In genomic region chr17:40490289-40490853, GRCh38 we compare ENCODE assay signal across 10 cellular contexts. TPM values are rescaled to one million over a fixed set of nuclear protein-coding genes. Genes with fewer than 3 reads are reported as not detected.
DNase-seq lines count a peak whose midpoint lies in the region; ATAC-seq, FAIRE-seq and TF ChIP-seq lines count a peak whose summit lies in the region.
"Had no signal": no experiment of that assay in that cellular context is flagged by ENCODE, and none has a peak within 500 bp of the region (broad histone marks: within the 10 kb centered on the region; RNA-seq: fewer than 3 reads in every experiment).

No MANE protein-coding gene starts in this region.

- TF ChIP-seq EP300 in K562 (IDR thresholded peaks at IDR 0.05; ENCODE audit: low read length) = no peak

- POLR2A ChIA-PET in K562 (lab: Yijun Ruan, JAX) = interaction anchor here (1.1 kb wide), 1 partner anchor 11 kb away, joined by 3 read pairs; no protein-coding TSS in a partner anchor
- POLR2A ChIA-PET in CD8-positive, alpha-beta T cell (lab: Charles Lee) = interaction anchor here (0.6 to 1.9 kb wide), 6 partner anchors 9 to 78 kb away, joined by 3 to 6 read pairs (median 3); no protein-coding TSS in a partner anchor

- no peaks in the 10 kb centered on the region for H3K36me3 ChIP-seq in K562 (ENCODE audit: control insufficient read depth, insufficient read depth, low read length)
- peaks cover 15 to 88% of the 10 kb centered on the region in 2 experiments for H3K36me3 ChIP-seq in keratinocyte (ENCODE audit: control insufficient read depth in 2 of 2, extremely low read depth in 1 of 2, insufficient read depth in 2 of 2, low read length in 2 of 2)
- H3K36me3 ChIP-seq in CD8-positive, alpha-beta T cell (ENCODE audit: insufficient read depth, low read length) = no peaks in the 10 kb centered on the region

- CTCF ChIA-PET in K562 (lab: Yijun Ruan, JAX; ENCODE audit: low intra/inter-chr PET ratio) = no interaction called here
- CTCF ChIA-PET in CD8-positive, alpha-beta T cell (lab: Charles Lee) = interaction anchor here (0.6 to 1.7 kb wide), 3 partner anchors 14 to 43 kb away, joined by 3 to 8 read pairs (median 5); no protein-coding TSS in a partner anchor

- no peaks in the 10 kb centered on the region for H3K9me3 Mint-ChIP-seq in CD8-positive, alpha-beta T cell
- H3K9me3 Mint-ChIP-seq: memory B cell had no signal

- in situ Hi-C loops in K562 (cut with MboI) = no loop called here

- no TSS peak for BruUV-seq in K562 (replicated peaks; lab: Mats Ljungman, UMichigan)

- peaks cover 37% of the 10 kb centered on the region for H3K4me1 Mint-ChIP-seq in CD8-positive, alpha-beta T cell (ENCODE audit: low read depth)

- no peaks in the 10 kb centered on the region for H3K27me3 Mint-ChIP-seq in CD8-positive, alpha-beta T cell (ENCODE audit: low read depth)
- H3K27me3 Mint-ChIP-seq: memory B cell had no signal

- H3K9me1 ChIP-seq in K562 (ENCODE audit: control insufficient read depth, insufficient read depth, low read length) (no peaks in the 10 kb centered on the region), keratinocyte (ENCODE audit: control insufficient read depth, extremely low read depth, insufficient read depth, low read length) (peaks cover 6% of the 10 kb centered on the region)

- no peak overlapping the region for H3K4me3 Mint-ChIP-seq in CD8-positive, alpha-beta T cell

- no peaks in the 10 kb centered on the region for H3K36me3 Mint-ChIP-seq in CD8-positive, alpha-beta T cell
- H3K36me3 Mint-ChIP-seq: memory B cell had no signal

- ATAC-seq in K562 = peak; percentile 77
- ATAC-seq in CD8-positive, alpha-beta T cell = no peak

- H3K4me1 ChIP-seq in K562 (replicated peaks in 1 of 2; ENCODE audit: control insufficient read depth in 2 of 2, insufficient read depth in 2 of 2, low read length in 2 of 2) (peaks cover 24 to 27% of the 10 kb centered on the region in 2 experiments), keratinocyte (ENCODE audit: control insufficient read depth, extremely low read depth, insufficient read depth, low read length) (peaks cover 95% of the 10 kb centered on the region)
- H3K4me1 ChIP-seq in CD8-positive, alpha-beta T cell (ENCODE audit: insufficient read depth, low read length) = peaks cover 30% of the 10 kb centered on the region

- no peak for TF ChIP-seq RAD21 in K562 (CRISPR knock-in tag; conservative IDR thresholded peaks at IDR 0.05 in 1 of 2, IDR thresholded peaks at IDR 0.05 in 1 of 2)

- DNase-seq in Daoy (ENCODE audit: low read depth) (peak; percentile 62), NCI-H2196 (lab: John Stamatoyannopoulos, UW; ENCODE audit: unreplicated experiment) (peak; percentile 46), K562 (ENCODE audit: extremely low read depth in 1 of 4, low spot score in 3 of 4) (peak in 2 of 4 experiments; percentile 32 to 34), keratinocyte (ENCODE audit: low read depth, low spot score) (peak; percentile 81), GDM1 (lab: John Stamatoyannopoulos, UW) (no peak), GM10266 (ENCODE audit: extremely low spot score) (no peak)
- DNase-seq in CD8-positive, alpha-beta T cell = no peak

- H3K9me3 ChIP-seq in K562 (replicated peaks; ENCODE audit: control insufficient read depth, insufficient read depth, low read depth, low read length) (no peaks in the 10 kb centered on the region), keratinocyte (ENCODE audit: control insufficient read depth, low read depth, low read length) (no peaks in the 10 kb centered on the region)
- H3K9me3 ChIP-seq in CD8-positive, alpha-beta T cell (ENCODE audit: low read length) = no peaks in the 10 kb centered on the region

- WGBS in K562 (ENCODE audit: insufficient coverage, low coverage, missing lambda C conversion rate) = 27% methylated on average over 5 of the region's 5 CpGs

- H3K4me3 ChIP-seq in K562 (no peak overlapping the region), keratinocyte (ENCODE audit: control insufficient read depth in 2 of 3, extremely low read depth in 1 of 3, insufficient read depth in 2 of 3, low read depth in 1 of 3, low read length in 3 of 3) (no peak overlapping the region)
- H3K4me3 ChIP-seq in CD8-positive, alpha-beta T cell (ENCODE audit: low read depth, low read length) = no peak overlapping the region

- FAIRE-seq in K562 (lab: Jason Lieb, UNC) (peak; percentile 11), keratinocyte (lab: Jason Lieb, UNC) (peak; percentile 79)

- TF ChIP-seq POLR2A in K562 (conservative IDR thresholded peaks at IDR 0.05) = no peak

- H2AFZ ChIP-seq in K562 (ENCODE audit: low read depth, low read length) = peak overlapping the region; percentile 5
- no peak overlapping the region for H2AFZ ChIP-seq in keratinocyte (ENCODE audit: control insufficient read depth, low read length)

- H3K27me3 ChIP-seq in K562 (ENCODE audit: control insufficient read depth in 2 of 2, insufficient read depth in 2 of 2, low read length in 2 of 2) (no peaks in the 10 kb centered on the region), keratinocyte (ENCODE audit: control insufficient read depth, extremely low read depth, insufficient read depth, low read length) (no peaks in the 10 kb centered on the region)
- no peaks in the 10 kb centered on the region for H3K27me3 ChIP-seq in CD8-positive, alpha-beta T cell (ENCODE audit: insufficient read depth, low read length)

- H3K27ac ChIP-seq in K562 (ENCODE audit: extremely low read depth, low read depth, low read length) = no peak overlapping the region
- peak overlapping the region; percentile 94 for H3K27ac ChIP-seq in keratinocyte (ENCODE audit: control insufficient read depth, insufficient read depth, low read length)
- peak overlapping the region; percentile 77 for H3K27ac ChIP-seq in temporal lobe (ENCODE audit: low read depth, low read length)
- H3K27ac ChIP-seq in CD8-positive, alpha-beta T cell (ENCODE audit: low read depth, low read length) = no peak overlapping the region
- H3K27ac ChIP-seq: KMS-11 had no signal

- H3K4me2 ChIP-seq in K562 (ENCODE audit: insufficient read depth, low read length) (no peak overlapping the region), keratinocyte (ENCODE audit: control insufficient read depth, extremely low read depth, insufficient read depth, low read depth, low read length) (no peak overlapping the region)
- H3K4me2 ChIP-seq: KMS-11 had no signal

- dilution Hi-C loops in keratinocyte (cut with MboI; ENCODE audit: extremely low pct_ligation_motif_present, low sequenced_read_pairs) = no loop called here

- no peaks in the 10 kb centered on the region for H4K20me1 ChIP-seq in K562 (replicated peaks; ENCODE audit: control insufficient read depth, insufficient read depth, low read length)
- H4K20me1 ChIP-seq in keratinocyte (ENCODE audit: control insufficient read depth, extremely low read depth, insufficient read depth, low read length) = peaks cover 75% of the 10 kb centered on the region

- H3K27ac Mint-ChIP-seq in CD8-positive, alpha-beta T cell = no peak overlapping the region
- H3K27ac Mint-ChIP-seq: memory B cell had no signal

- H3K9ac ChIP-seq in K562 (ENCODE audit: insufficient read depth in 1 of 2, low read depth in 2 of 2, low read length in 2 of 2) (peak overlapping the region in 1 of 2 experiments; percentile 70; a peak in 2 of 4 replicates), keratinocyte (ENCODE audit: control insufficient read depth, extremely low read depth, insufficient read depth, low read length) (peak overlapping the region; percentile 71)
- H3K9ac ChIP-seq: KMS-11 had no signal

- no peak for TF ChIP-seq CTCF in K562 (IDR thresholded peaks at IDR 0.05 in 2 of 3, conservative IDR thresholded peaks at IDR 0.05 in 1 of 3; ENCODE audit: insufficient read depth in 2 of 3, low read depth in 1 of 3, low read length in 3 of 3)
- TF ChIP-seq CTCF in keratinocyte (optimal IDR thresholded peaks at IDR 0.05 in 1 of 3, IDR thresholded peaks at IDR 0.05 in 1 of 3, conservative IDR thresholded peaks at IDR 0.05 in 1 of 3; ENCODE audit: extremely low read depth in 1 of 3, insufficient read depth in 2 of 3, low read length in 3 of 3) = no peak
- TF ChIP-seq CTCF in CD8-positive, alpha-beta T cell (IDR thresholded peaks at IDR 0.05) = no peak
- no peak for TF ChIP-seq CTCF in GM10266 (IDR thresholded peaks at IDR 0.05; ENCODE audit: control insufficient read depth, insufficient read depth, low read depth, missing control alignments)

- intact Hi-C loops in K562 (cut with micrococcal nuclease) = no loop called here
- intact Hi-C loops in CD8-positive, alpha-beta T cell (cut with DNase I, micrococcal nuclease) = no loop called here

- H3K79me2 ChIP-seq in K562 (ENCODE audit: control insufficient read depth, insufficient read depth, low read length) = no peaks in the 10 kb centered on the region
- H3K79me2 ChIP-seq in keratinocyte (ENCODE audit: control insufficient read depth, insufficient read depth, low read length) = peaks cover 16% of the 10 kb centered on the region

RNA-seq across cellular contexts. Expression of gene TNS4, which starts 11.1 kb away (rescaled TPM):
- total RNA-seq in Daoy (2014; rRNA removed; shearing (Covaris generic)) = 0.24 and 0.40 TPM in 2 replicates
- total RNA-seq in K562 (2011; cell fraction: chromatin; rRNA removed; ENCODE audit: low replicate concordance) = 2.1 and 5.8 TPM in 2 replicates
- total RNA-seq in K562 (2011; cell fraction: nucleolus; rRNA removed) = 1.4 and 1.7 TPM in 2 replicates
- total RNA-seq in K562 (2011; cell fraction: nucleoplasm; rRNA removed) = 2.7 and 2.8 TPM in 2 replicates
- 0.18 and 0.24 TPM in 2 replicates for total RNA-seq in K562 (2014; rRNA removed)
- 0.06 and 0.11 TPM in 2 replicates for total RNA-seq in K562 (2014; rRNA removed; fragmentation: Illumina TruSeq; extraction: Trizol)
- total RNA-seq in K562 (2015; rRNA removed; fragmentation: Illumina TruSeq; extraction: Trizol) = not detected in 2 replicates
- total RNA-seq in K562 (2021) = 0.73 and 0.78 TPM in 2 replicates
- polyA plus RNA-seq in K562 (2011; rRNA removed) = 0.15 and 0.53 TPM in 2 replicates
- polyA plus RNA-seq in K562 (2011; cell fraction: cytosol; rRNA removed) = 0.09 and 0.89 TPM in 2 replicates
- polyA plus RNA-seq in K562 (2011; cell fraction: nucleus; rRNA removed) = 0.38 and 4.1 TPM in 2 replicates
- 0.49 and 1.4 TPM in 2 replicates for polyA plus RNA-seq in K562 (2012)
- polyA plus RNA-seq in K562 (2014; fragmentation: Illumina TruSeq; extraction: Trizol) = 0.54 and 0.61 TPM in 2 replicates
- polyA plus RNA-seq in K562 (2014; fragmentation: Nextera tagmentation; extraction: Ambion mirVana) = under 1 TPM; 0.04 to 0.07 TPM
- 0.29 and 0.40 TPM in 2 replicates for polyA plus RNA-seq in K562 (2014; rRNA removed)
- 1.1 TPM in 1 of 2 replicates, not detected in the other for polyA minus RNA-seq in K562 (2011; rRNA and poly(A)+ RNA removed)
- polyA minus RNA-seq in K562 (2011; cell fraction: cytosol; rRNA and poly(A)+ RNA removed) = 1.1 TPM in 1 of 2 replicates, not detected in the other
- 0.22 and 2.7 TPM in 2 replicates for polyA minus RNA-seq in K562 (2011; cell fraction: nucleus; rRNA and poly(A)+ RNA removed)
- polyA plus RNA-seq in keratinocyte = 129 to 171 TPM (median 160 TPM) in 3 replicates
- 182 TPM for polyA plus RNA-seq in keratinocyte (2011; ENCODE audit: low read depth)
- polyA plus RNA-seq in keratinocyte (2011; cell fraction: cytosol; rRNA removed) = 162 and 255 TPM in 2 replicates
- polyA plus RNA-seq in keratinocyte (2011; cell fraction: nucleus; rRNA removed) = 758 and 1,104 TPM in 2 replicates
- polyA plus RNA-seq in keratinocyte (2012; ENCODE audit: low replicate concordance) = 221 and 630 TPM in 2 replicates
- 229 to 1,669 TPM (median 398 TPM) in 3 replicates for polyA minus RNA-seq in keratinocyte
- polyA minus RNA-seq in keratinocyte (2011; cell fraction: cytosol; rRNA and poly(A)+ RNA removed) = 367 TPM
- polyA minus RNA-seq in keratinocyte (2011; cell fraction: nucleus; rRNA and poly(A)+ RNA removed) = 523 and 706 TPM in 2 replicates
- total RNA-seq in temporal lobe = not detected
- total RNA-seq in CD8-positive, alpha-beta T cell = 1 to 10 TPM; 1.9 to 2.9 TPM

RNA-seq across cellular contexts. Expression of gene IGFBP4, which starts 47.1 kb away (rescaled TPM):
- 67.4 and 68.8 TPM in 2 replicates for total RNA-seq in Daoy (2014; rRNA removed; shearing (Covaris generic))
- 53.3 and 148 TPM in 2 replicates for total RNA-seq in K562 (2011; cell fraction: chromatin; rRNA removed; ENCODE audit: low replicate concordance)
- 159 and 208 TPM in 2 replicates for total RNA-seq in K562 (2011; cell fraction: nucleolus; rRNA removed)
- 156 and 209 TPM in 2 replicates for total RNA-seq in K562 (2011; cell fraction: nucleoplasm; rRNA removed)
- total RNA-seq in K562 (2014; rRNA removed) (17.8 and 18.6 TPM in 2 replicates), K562 (2014; rRNA removed; fragmentation: Illumina TruSeq; extraction: Trizol) (18.1 and 18.3 TPM in 2 replicates), K562 (2015; rRNA removed; fragmentation: Illumina TruSeq; extraction: Trizol) (12.0 and 12.6 TPM in 2 replicates), K562 (2021) (87.6 and 99.8 TPM in 2 replicates), temporal lobe (14.3 TPM)
- polyA plus RNA-seq in K562 (2011; rRNA removed) (47.2 and 98.1 TPM in 2 replicates), K562 (2014; fragmentation: Illumina TruSeq; extraction: Trizol) (46.6 and 64.4 TPM in 2 replicates), K562 (2014; fragmentation: Nextera tagmentation; extraction: Ambion mirVana) (10 to 100 TPM in 1 of 2 experiments, 1 to 10 TPM in 1; 8.8 to 10.8 TPM), K562 (2014; rRNA removed) (37.5 and 43.5 TPM in 2 replicates), keratinocyte (6.0 to 13.8 TPM (median 6.8 TPM) in 3 replicates)
- 47.0 and 129 TPM in 2 replicates for polyA plus RNA-seq in K562 (2011; cell fraction: cytosol; rRNA removed)
- 23.9 and 76.5 TPM in 2 replicates for polyA plus RNA-seq in K562 (2011; cell fraction: nucleus; rRNA removed)
- polyA plus RNA-seq in K562 (2012) = 64.1 and 158 TPM in 2 replicates
- polyA minus RNA-seq in K562 (2011; rRNA and poly(A)+ RNA removed) = 39.8 and 98.7 TPM in 2 replicates
- polyA minus RNA-seq in K562 (2011; cell fraction: cytosol; rRNA and poly(A)+ RNA removed) = 51.3 and 106 TPM in 2 replicates
- 11.2 and 17.0 TPM in 2 replicates for polyA minus RNA-seq in K562 (2011; cell fraction: nucleus; rRNA and poly(A)+ RNA removed)
- 0.44 TPM for polyA plus RNA-seq in keratinocyte (2011; ENCODE audit: low read depth)
- 9.2 and 12.4 TPM in 2 replicates for polyA plus RNA-seq in keratinocyte (2011; cell fraction: cytosol; rRNA removed)
- 6.5 and 10.0 TPM in 2 replicates for polyA plus RNA-seq in keratinocyte (2011; cell fraction: nucleus; rRNA removed)
- 5.1 and 17.9 TPM in 2 replicates for polyA plus RNA-seq in keratinocyte (2012; ENCODE audit: low replicate concordance)
- 6.8 to 30.7 TPM (median 7.6 TPM) in 3 replicates for polyA minus RNA-seq in keratinocyte
- polyA minus RNA-seq in keratinocyte (2011; cell fraction: cytosol; rRNA and poly(A)+ RNA removed) = 15.9 TPM
- polyA minus RNA-seq in keratinocyte (2011; cell fraction: nucleus; rRNA and poly(A)+ RNA removed) = 3.8 and 6.0 TPM in 2 replicates
- total RNA-seq in CD8-positive, alpha-beta T cell = 1 to 10 TPM; 5.1 to 5.2 TPM

Comparison
In these comparisons a context has a peak if more than half of its experiments do, and no peak if none do; other contexts are left out.
1. DNase-seq: peak in Daoy (single experiment), NCI-H2196 (single experiment) and keratinocyte (single experiment); none in GDM1 (single experiment), CD8-positive, alpha-beta T cell (0 of 7) and GM10266 (single experiment).
2. H3K27ac ChIP-seq: peak in keratinocyte (single experiment) and temporal lobe (single experiment); none in K562 (single experiment) and CD8-positive, alpha-beta T cell (single experiment).